In genomic region chr9:129282308-129283211, GRCh38 we compare ENCODE assay signal across 10 cellular contexts.
DNase-seq lines count a peak whose midpoint lies in the region; ATAC-seq and TF ChIP-seq lines count a peak whose summit lies in the region.
"Had no signal": no experiment of that assay in that cellular context is flagged by ENCODE, and none has a peak within 500 bp of the region (broad histone marks: within the 10 kb centered on the region; RNA-seq: fewer than 3 reads in every experiment).

No MANE protein-coding gene starts in this region.

- H2AFZ ChIP-seq in SK-N-SH (ENCODE audit: low read depth), result no peak overlapping the region

- H3K36me3 ChIP-seq in vagina (no peaks in the 10 kb centered on the region), SK-N-SH (replicated peaks in 1 of 2; ENCODE audit: control insufficient read depth in 1 of 2, insufficient read depth in 2 of 2, low read length in 1 of 2) (no peaks in the 10 kb centered on the region)

- TF ChIP-seq POLR2A in vagina (IDR thresholded peaks at IDR 0.05), result no peak

- no peak overlapping the region for H3K9ac ChIP-seq in SK-N-SH

- H3K27me3 Mint-ChIP-seq in natural killer cell (ENCODE audit: low read depth in 2 of 2) (no peaks in the 10 kb centered on the region), nephron (ENCODE audit: low read depth) (peaks cover 15% of the 10 kb centered on the region)
- no peaks in the 10 kb centered on the region for H3K27me3 Mint-ChIP-seq in natural killer cell treated with Interleukin-12 subunit alpha and Interleukin-12 subunit beta and Interleukin-15 and Interleukin-18, amount 100 ng/mL, for 72 hours
- H3K27me3 Mint-ChIP-seq: activated naive CD4-positive, alpha-beta T cell treated with anti-CD3 and anti-CD28 coated beads, Interleukin-2, amount 50 U/mL, for 24 hours had no signal

- CTCF ChIA-PET in SK-N-SH (lab: Yijun Ruan, JAX), result interaction anchor here (0.8 kb wide), 1 partner anchor 10 kb away, joined by 3 read pairs; no protein-coding TSS in a partner anchor

- H3F3A ChIP-seq in SK-N-SH (replicated peaks; ENCODE audit: insufficient read depth), result no peaks in the 10 kb centered on the region

- H3K4me1 Mint-ChIP-seq in natural killer cell (no peaks in the 10 kb centered on the region), nephron (peaks cover 8% of the 10 kb centered on the region)
- H3K4me1 Mint-ChIP-seq in natural killer cell treated with Interleukin-12 subunit alpha and Interleukin-12 subunit beta and Interleukin-15 and Interleukin-18, amount 100 ng/mL, for 72 hours (ENCODE audit: low read depth in 2 of 2), result no peaks in the 10 kb centered on the region
- H3K4me1 Mint-ChIP-seq: activated naive CD4-positive, alpha-beta T cell treated with anti-CD3 and anti-CD28 coated beads, Interleukin-2, amount 50 U/mL, for 24 hours had no signal

- ATAC-seq in natural killer cell (no peak), HG02610 (IDR thresholded peaks at IDR 0.05; ENCODE audit: unreplicated experiment) (no peak), HG03025 (IDR thresholded peaks at IDR 0.05; ENCODE audit: low FRiP score, unreplicated experiment) (no peak)
- ATAC-seq in natural killer cell treated with Interleukin-12 subunit alpha and Interleukin-12 subunit beta and Interleukin-15 and Interleukin-18, amount 100 ng/mL, for 72 hours, result no peak

- H3K27me3 ChIP-seq in vagina, result no peaks in the 10 kb centered on the region
- no peaks in the 10 kb centered on the region for H3K27me3 ChIP-seq in SK-N-SH (ENCODE audit: insufficient read depth)

- 87% methylated on average over 17 of the region's 29 CpGs for WGBS in SK-N-SH (ENCODE audit: low lambda C conversion rate)

- H4K20me1 ChIP-seq in SK-N-SH (ENCODE audit: insufficient read depth), result no peaks in the 10 kb centered on the region

- no peaks in the 10 kb centered on the region for H3K79me2 ChIP-seq in SK-N-SH (ENCODE audit: insufficient read depth)

- no peaks in the 10 kb centered on the region for H3K9me3 ChIP-seq in vagina
- H3K9me3 ChIP-seq in SK-N-SH, result no peaks in the 10 kb centered on the region

- no peaks in the 10 kb centered on the region for H3K9me2 ChIP-seq in SK-N-SH

- H3K36me3 Mint-ChIP-seq in natural killer cell, result no peaks in the 10 kb centered on the region
- no peaks in the 10 kb centered on the region for H3K36me3 Mint-ChIP-seq in natural killer cell treated with Interleukin-12 subunit alpha and Interleukin-12 subunit beta and Interleukin-15 and Interleukin-18, amount 100 ng/mL, for 72 hours
- no peaks in the 10 kb centered on the region for H3K36me3 Mint-ChIP-seq in nephron (ENCODE audit: low read depth)
- H3K36me3 Mint-ChIP-seq: activated naive CD4-positive, alpha-beta T cell treated with anti-CD3 and anti-CD28 coated beads, Interleukin-2, amount 50 U/mL, for 24 hours had no signal

- intact Hi-C loops in natural killer cell (cut with micrococcal nuclease) (no loop called here), vagina (cut with DNase I) (no loop called here)

- H3K4me2 ChIP-seq in SK-N-SH, result no peak overlapping the region

- H3K4me3 ChIP-seq in epithelial cell of proximal tubule (ENCODE audit: low read depth, low read length) (peak overlapping the region; percentile 21), vagina (peak overlapping the region; percentile 8 to 38), SK-N-SH (ENCODE audit: low read depth in 2 of 2, low read length in 1 of 2) (no peak overlapping the region)

- peaks cover 4% of the 10 kb centered on the region for H3K4me1 ChIP-seq in vagina
- H3K4me1 ChIP-seq in SK-N-SH (ENCODE audit: control insufficient read depth in 1 of 2, insufficient read depth in 2 of 2, low read depth in 1 of 2, low read length in 1 of 2), result peaks cover 0 to 8% of the 10 kb centered on the region in 2 experiments; a peak in 1 of 4 replicates

- H3K4me3 Mint-ChIP-seq in natural killer cell, result no peak overlapping the region
- no peak overlapping the region for H3K4me3 Mint-ChIP-seq in natural killer cell treated with Interleukin-12 subunit alpha and Interleukin-12 subunit beta and Interleukin-15 and Interleukin-18, amount 100 ng/mL, for 72 hours
- peak overlapping the region in 1 of 3 experiments; percentile 41 for H3K4me3 Mint-ChIP-seq in nephron
- H3K4me3 Mint-ChIP-seq: activated naive CD4-positive, alpha-beta T cell treated with anti-CD3 and anti-CD28 coated beads, Interleukin-2, amount 50 U/mL, for 24 hours had no signal

- H3K27ac Mint-ChIP-seq in natural killer cell (no peak overlapping the region), nephron (peak overlapping the region; percentile 24 to 82 (median 34))
- H3K27ac Mint-ChIP-seq in natural killer cell treated with Interleukin-12 subunit alpha and Interleukin-12 subunit beta and Interleukin-15 and Interleukin-18, amount 100 ng/mL, for 72 hours, result no peak overlapping the region
- H3K27ac Mint-ChIP-seq: activated naive CD4-positive, alpha-beta T cell treated with anti-CD3 and anti-CD28 coated beads, Interleukin-2, amount 50 U/mL, for 24 hours had no signal

- TF ChIP-seq CTCF in natural killer cell (IDR thresholded peaks at IDR 0.05) (no peak), epithelial cell of proximal tubule (conservative IDR thresholded peaks at IDR 0.05; ENCODE audit: low read depth, low read length) (no peak), nephron (IDR thresholded peaks at IDR 0.05; ENCODE audit: unreplicated experiment in 3 of 3) (no peak), vagina (IDR thresholded peaks at IDR 0.05) (no peak), SK-N-SH (IDR thresholded peaks at IDR 0.05) (no peak)

- POLR2A ChIA-PET in SK-N-SH (lab: Yijun Ruan, JAX), result no interaction called here

- TF ChIP-seq RAD21 in SK-N-SH (IDR thresholded peaks at IDR 0.05; ENCODE audit: low read length), result no peak

- H3K27ac ChIP-seq in vagina (peak overlapping the region; percentile 49), SK-N-SH (ENCODE audit: low read depth in 2 of 2, low read length in 1 of 2) (no peak overlapping the region)

- no peaks in the 10 kb centered on the region for H3K9me3 Mint-ChIP-seq in natural killer cell
- no peaks in the 10 kb centered on the region for H3K9me3 Mint-ChIP-seq in natural killer cell treated with Interleukin-12 subunit alpha and Interleukin-12 subunit beta and Interleukin-15 and Interleukin-18, amount 100 ng/mL, for 72 hours
- no peaks in the 10 kb centered on the region for H3K9me3 Mint-ChIP-seq in nephron
- H3K9me3 Mint-ChIP-seq: activated naive CD4-positive, alpha-beta T cell treated with anti-CD3 and anti-CD28 coated beads, Interleukin-2, amount 50 U/mL, for 24 hours had no signal

- no peak for TF ChIP-seq EP300 in SK-N-SH (IDR thresholded peaks at IDR 0.05; ENCODE audit: borderline replicate concordance in 1 of 2, low read depth in 1 of 2, low read length in 1 of 2)

- DNase-seq in natural killer cell, result peak; percentile 10
- DNase-seq in natural killer cell treated with Interleukin-12 subunit alpha and Interleukin-12 subunit beta and Interleukin-15 and Interleukin-18, amount 100 ng/mL, for 72 hours (ENCODE audit: low spot score), result no peak
- DNase-seq in epithelial cell of proximal tubule (ENCODE audit: low read depth), result no peak
- peak; percentile 79 to 83 for DNase-seq in vagina (ENCODE audit: extremely low spot score in 2 of 2)
- DNase-seq in SK-N-SH, result no peak
- DNase-seq: foreskin melanocyte had no signal

TF ChIP-seq in SK-N-SH, 30 proteins besides CTCF, POLR2A, EP300 and RAD21:
- TF ChIP-seq FOSL2 (IDR thresholded peaks at IDR 0.05; ENCODE audit: borderline replicate concordance, low read depth) (no peak), RCOR1 (IDR thresholded peaks at IDR 0.05; ENCODE audit: low read length) (no peak), TCF12 (IDR thresholded peaks at IDR 0.05) (no peak), GATA2 (CRISPR knock-in tag; IDR thresholded peaks at IDR 0.05) (no peak), SIN3A (IDR thresholded peaks at IDR 0.05; ENCODE audit: borderline replicate concordance, low read depth, low read length) (no peak), GABPA (IDR thresholded peaks at IDR 0.05; ENCODE audit: low read depth) (no peak)
- TF ChIP-seq, protein P1, sequence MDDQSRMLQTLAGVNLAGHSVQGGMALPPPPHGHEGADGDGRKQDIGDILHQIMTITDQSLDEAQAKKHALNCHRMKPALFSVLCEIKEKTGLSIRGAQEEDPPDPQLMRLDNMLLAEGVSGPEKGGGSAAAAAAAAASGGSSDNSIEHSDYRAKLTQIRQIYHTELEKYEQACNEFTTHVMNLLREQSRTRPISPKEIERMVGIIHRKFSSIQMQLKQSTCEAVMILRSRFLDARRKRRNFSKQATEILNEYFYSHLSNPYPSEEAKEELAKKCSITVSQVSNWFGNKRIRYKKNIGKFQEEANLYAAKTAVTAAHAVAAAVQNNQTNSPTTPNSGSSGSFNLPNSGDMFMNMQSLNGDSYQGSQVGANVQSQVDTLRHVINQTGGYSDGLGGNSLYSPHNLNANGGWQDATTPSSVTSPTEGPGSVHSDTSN (IDR thresholded peaks at IDR 0.05), result no peak
- TF ChIP-seq, protein P2, sequence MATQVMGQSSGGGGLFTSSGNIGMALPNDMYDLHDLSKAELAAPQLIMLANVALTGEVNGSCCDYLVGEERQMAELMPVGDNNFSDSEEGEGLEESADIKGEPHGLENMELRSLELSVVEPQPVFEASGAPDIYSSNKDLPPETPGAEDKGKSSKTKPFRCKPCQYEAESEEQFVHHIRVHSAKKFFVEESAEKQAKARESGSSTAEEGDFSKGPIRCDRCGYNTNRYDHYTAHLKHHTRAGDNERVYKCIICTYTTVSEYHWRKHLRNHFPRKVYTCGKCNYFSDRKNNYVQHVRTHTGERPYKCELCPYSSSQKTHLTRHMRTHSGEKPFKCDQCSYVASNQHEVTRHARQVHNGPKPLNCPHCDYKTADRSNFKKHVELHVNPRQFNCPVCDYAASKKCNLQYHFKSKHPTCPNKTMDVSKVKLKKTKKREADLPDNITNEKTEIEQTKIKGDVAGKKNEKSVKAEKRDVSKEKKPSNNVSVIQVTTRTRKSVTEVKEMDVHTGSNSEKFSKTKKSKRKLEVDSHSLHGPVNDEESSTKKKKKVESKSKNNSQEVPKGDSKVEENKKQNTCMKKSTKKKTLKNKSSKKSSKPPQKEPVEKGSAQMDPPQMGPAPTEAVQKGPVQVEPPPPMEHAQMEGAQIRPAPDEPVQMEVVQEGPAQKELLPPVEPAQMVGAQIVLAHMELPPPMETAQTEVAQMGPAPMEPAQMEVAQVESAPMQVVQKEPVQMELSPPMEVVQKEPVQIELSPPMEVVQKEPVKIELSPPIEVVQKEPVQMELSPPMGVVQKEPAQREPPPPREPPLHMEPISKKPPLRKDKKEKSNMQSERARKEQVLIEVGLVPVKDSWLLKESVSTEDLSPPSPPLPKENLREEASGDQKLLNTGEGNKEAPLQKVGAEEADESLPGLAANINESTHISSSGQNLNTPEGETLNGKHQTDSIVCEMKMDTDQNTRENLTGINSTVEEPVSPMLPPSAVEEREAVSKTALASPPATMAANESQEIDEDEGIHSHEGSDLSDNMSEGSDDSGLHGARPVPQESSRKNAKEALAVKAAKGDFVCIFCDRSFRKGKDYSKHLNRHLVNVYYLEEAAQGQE (IDR thresholded peaks at IDR 0.05; ENCODE audit: low read depth, low read length), result no peak

Comparison
In these comparisons a context has a peak if more than half of its experiments do, and no peak if none do; other contexts are left out.
1. DNase-seq: peak in natural killer cell (single experiment) and vagina (2 of 2); none in natural killer cell treated with Interleukin-12 subunit alpha and Interleukin-12 subunit beta and Interleukin-15 and Interleukin-18, amount 100 ng/mL, for 72 hours (single experiment), epithelial cell of proximal tubule (single experiment) and SK-N-SH (single experiment).
2. H3K27ac Mint-ChIP-seq: peak in nephron (3 of 3); none in natural killer cell (0 of 2) and natural killer cell treated with Interleukin-12 subunit alpha and Interleukin-12 subunit beta and Interleukin-15 and Interleukin-18, amount 100 ng/mL, for 72 hours (0 of 2).
3. H3K4me3 ChIP-seq: peak in epithelial cell of proximal tubule (single experiment) and vagina (2 of 2); none in SK-N-SH (0 of 2).